1 cellular context compared by ENCODE assay signal in the genomic region with DNA sequence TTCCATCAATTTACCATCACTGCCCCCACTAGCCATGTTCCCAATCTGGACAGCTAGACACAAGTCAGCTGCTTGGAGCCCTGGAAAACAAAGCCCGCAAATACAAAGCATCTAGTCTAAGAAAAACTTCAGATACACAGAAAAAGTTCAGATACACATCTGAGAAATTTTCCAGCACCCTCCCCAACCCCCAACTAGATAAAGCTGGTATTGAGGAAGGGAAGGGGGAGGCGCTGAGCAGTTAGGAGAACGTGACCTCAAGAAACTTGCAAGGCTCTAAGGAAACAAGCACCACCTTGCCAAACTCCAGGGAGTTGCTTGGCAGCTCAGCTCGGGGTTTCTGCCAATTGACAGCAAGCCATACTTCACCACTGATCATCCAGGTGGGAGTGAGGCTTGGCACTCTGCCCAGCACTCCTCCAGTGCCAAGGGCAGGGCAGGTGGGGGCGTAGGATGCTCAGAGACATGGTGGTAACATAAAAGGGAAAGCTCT.
TF ChIP-seq lines count a peak whose summit lies in the region.

No MANE protein-coding gene starts in this region.

TF ChIP-seq in K562, 482 proteins besides CTCF, POLR2A, EP300 and RAD21:
- TF ChIP-seq HMGN3 (IDR thresholded peaks at IDR 0.05; ENCODE audit: borderline replicate concordance, extremely low read depth, insufficient read length, low read depth, low read length) (no peak), MCM3 (IDR thresholded peaks at IDR 0.05) (no peak), PYGO2 (tag; IDR thresholded peaks at IDR 0.05) (no peak), XRCC3 (IDR thresholded peaks at IDR 0.05) (no peak), SRSF1 (IDR thresholded peaks at IDR 0.05; ENCODE audit: low read depth, low read length) (no peak), RBM25 (IDR thresholded peaks at IDR 0.05; ENCODE audit: low read depth, low read length, severe bottlenecking) (no peak), ZNF146 (CRISPR knock-in tag; IDR thresholded peaks at IDR 0.05; ENCODE audit: unreplicated experiment) (no peak), NEUROD1 (IDR thresholded peaks at IDR 0.05; ENCODE audit: borderline replicate concordance, low read depth, low read length, partially characterized antibody) (no peak), KDM1A (IDR thresholded peaks at IDR 0.05) (no peak), NFIC (IDR thresholded peaks at IDR 0.05) (peak; percentile 38), ATF1 (CRISPR knock-in tag; IDR thresholded peaks at IDR 0.05) (no peak), ATF1 (tag; IDR thresholded peaks at IDR 0.05) (no peak), RBM34 (IDR thresholded peaks at IDR 0.05; ENCODE audit: borderline replicate concordance, insufficient read depth, low read length) (no peak), ZKSCAN1 (IDR thresholded peaks at IDR 0.05; ENCODE audit: low read depth, low read length) (no peak), RBM17 (IDR thresholded peaks at IDR 0.05; ENCODE audit: borderline replicate concordance, low read depth, low read length) (no peak), ELF1 (tag; IDR thresholded peaks at IDR 0.05) (no peak), HMG20A (CRISPR knock-in tag; conservative IDR thresholded peaks at IDR 0.05) (no peak), BHLHE40 (IDR thresholded peaks at IDR 0.05; ENCODE audit: low read length) (peak; percentile 59), C11orf30 (IDR thresholded peaks at IDR 0.05; ENCODE audit: low read depth) (no peak), RFX7 (CRISPR knock-in tag; IDR thresholded peaks at IDR 0.05) (no peak)
- TF ChIP-seq, protein P1, sequence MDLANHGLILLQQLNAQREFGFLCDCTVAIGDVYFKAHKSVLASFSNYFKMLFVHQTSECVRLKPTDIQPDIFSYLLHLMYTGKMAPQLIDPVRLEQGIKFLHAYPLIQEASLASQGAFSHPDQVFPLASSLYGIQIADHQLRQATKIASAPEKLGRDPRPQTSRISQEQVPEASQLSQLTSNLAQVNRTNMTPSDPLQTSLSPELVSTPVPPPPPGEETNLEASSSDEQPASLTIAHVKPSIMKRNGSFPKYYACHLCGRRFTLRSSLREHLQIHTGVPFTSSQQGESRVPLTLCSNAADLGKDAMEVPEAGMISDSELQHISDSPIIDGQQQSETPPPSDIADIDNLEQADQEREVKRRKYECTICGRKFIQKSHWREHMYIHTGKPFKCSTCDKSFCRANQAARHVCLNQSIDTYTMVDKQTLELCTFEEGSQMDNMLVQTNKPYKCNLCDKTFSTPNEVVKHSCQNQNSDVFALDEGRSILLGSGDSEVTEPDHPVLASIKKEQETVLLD (IDR thresholded peaks at IDR 0.05): no peak
- TF ChIP-seq, protein P2, sequence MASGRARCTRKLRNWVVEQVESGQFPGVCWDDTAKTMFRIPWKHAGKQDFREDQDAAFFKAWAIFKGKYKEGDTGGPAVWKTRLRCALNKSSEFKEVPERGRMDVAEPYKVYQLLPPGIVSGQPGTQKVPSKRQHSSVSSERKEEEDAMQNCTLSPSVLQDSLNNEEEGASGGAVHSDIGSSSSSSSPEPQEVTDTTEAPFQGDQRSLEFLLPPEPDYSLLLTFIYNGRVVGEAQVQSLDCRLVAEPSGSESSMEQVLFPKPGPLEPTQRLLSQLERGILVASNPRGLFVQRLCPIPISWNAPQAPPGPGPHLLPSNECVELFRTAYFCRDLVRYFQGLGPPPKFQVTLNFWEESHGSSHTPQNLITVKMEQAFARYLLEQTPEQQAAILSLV (tag; IDR thresholded peaks at IDR 0.05): no peak
- TF ChIP-seq, protein P3, sequence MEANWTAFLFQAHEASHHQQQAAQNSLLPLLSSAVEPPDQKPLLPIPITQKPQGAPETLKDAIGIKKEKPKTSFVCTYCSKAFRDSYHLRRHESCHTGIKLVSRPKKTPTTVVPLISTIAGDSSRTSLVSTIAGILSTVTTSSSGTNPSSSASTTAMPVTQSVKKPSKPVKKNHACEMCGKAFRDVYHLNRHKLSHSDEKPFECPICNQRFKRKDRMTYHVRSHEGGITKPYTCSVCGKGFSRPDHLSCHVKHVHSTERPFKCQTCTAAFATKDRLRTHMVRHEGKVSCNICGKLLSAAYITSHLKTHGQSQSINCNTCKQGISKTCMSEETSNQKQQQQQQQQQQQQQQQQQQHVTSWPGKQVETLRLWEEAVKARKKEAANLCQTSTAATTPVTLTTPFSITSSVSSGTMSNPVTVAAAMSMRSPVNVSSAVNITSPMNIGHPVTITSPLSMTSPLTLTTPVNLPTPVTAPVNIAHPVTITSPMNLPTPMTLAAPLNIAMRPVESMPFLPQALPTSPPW (CRISPR knock-in tag; IDR thresholded peaks at IDR 0.05): peak; percentile 34; the same call in 1 of the 2 replicates
- TF ChIP-seq, protein P4, sequence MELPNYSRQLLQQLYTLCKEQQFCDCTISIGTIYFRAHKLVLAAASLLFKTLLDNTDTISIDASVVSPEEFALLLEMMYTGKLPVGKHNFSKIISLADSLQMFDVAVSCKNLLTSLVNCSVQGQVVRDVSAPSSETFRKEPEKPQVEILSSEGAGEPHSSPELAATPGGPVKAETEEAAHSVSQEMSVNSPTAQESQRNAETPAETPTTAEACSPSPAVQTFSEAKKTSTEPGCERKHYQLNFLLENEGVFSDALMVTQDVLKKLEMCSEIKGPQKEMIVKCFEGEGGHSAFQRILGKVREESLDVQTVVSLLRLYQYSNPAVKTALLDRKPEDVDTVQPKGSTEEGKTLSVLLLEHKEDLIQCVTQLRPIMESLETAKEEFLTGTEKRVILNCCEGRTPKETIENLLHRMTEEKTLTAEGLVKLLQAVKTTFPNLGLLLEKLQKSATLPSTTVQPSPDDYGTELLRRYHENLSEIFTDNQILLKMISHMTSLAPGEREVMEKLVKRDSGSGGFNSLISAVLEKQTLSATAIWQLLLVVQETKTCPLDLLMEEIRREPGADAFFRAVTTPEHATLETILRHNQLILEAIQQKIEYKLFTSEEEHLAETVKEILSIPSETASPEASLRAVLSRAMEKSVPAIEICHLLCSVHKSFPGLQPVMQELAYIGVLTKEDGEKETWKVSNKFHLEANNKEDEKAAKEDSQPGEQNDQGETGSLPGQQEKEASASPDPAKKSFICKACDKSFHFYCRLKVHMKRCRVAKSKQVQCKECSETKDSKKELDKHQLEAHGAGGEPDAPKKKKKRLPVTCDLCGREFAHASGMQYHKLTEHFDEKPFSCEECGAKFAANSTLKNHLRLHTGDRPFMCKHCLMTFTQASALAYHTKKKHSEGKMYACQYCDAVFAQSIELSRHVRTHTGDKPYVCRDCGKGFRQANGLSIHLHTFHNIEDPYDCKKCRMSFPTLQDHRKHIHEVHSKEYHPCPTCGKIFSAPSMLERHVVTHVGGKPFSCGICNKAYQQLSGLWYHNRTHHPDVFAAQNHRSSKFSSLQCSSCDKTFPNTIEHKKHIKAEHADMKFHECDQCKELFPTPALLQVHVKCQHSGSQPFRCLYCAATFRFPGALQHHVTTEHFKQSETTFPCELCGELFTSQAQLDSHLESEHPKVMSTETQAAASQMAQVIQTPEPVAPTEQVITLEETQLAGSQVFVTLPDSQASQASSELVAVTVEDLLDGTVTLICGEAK (IDR thresholded peaks at IDR 0.05): no peak
- TF ChIP-seq, protein P4 (CRISPR knock-in tag; IDR thresholded peaks at IDR 0.05): no peak
TF ChIP-seq in K562: peak in this region for 3.
